ENCODE assay signal across 28 cellular contexts in genomic region chr5:147751-148150, GRCh38. TPM values are rescaled to one million over a fixed set of nuclear protein-coding genes. Genes with fewer than 3 reads are reported as not detected.
DNase-seq lines count a peak whose midpoint lies in the region; FAIRE-seq and TF ChIP-seq lines count a peak whose summit lies in the region.
"Had no signal": no experiment of that assay in that cellular context is flagged by ENCODE, and none has a peak within 500 bp of the region (broad histone marks: within the 10 kb centered on the region; RNA-seq: fewer than 3 reads in every experiment).

No MANE protein-coding gene starts in this region.

- H3K4me3 Mint-ChIP-seq in endothelial cell (ENCODE audit: unreplicated experiment) (peak overlapping the region; percentile 61), HFFc6 (no peak overlapping the region)
- H3K4me3 Mint-ChIP-seq: CD4-positive, alpha-beta T cell; T-cell had no signal

- peak; percentile 64 for DNase-seq in NCI-H748 (lab: John Stamatoyannopoulos, UW; ENCODE audit: unreplicated experiment)
- no peak for DNase-seq in NCI-H748 treated with DMSO at 0.1 percent for 48 hours (lab: John Stamatoyannopoulos, UW)
- DNase-seq in HTR-8/SVneo (ENCODE audit: insufficient read length, low spot score): no peak
- DNase-seq in endothelial cell (ENCODE audit: low spot score): no peak
- no peak for DNase-seq in urothelium cell line (ENCODE audit: low spot score)
- DNase-seq in NCI-H524 (lab: John Stamatoyannopoulos, UW): no peak
- DNase-seq in HFFc6: no peak
- DNase-seq: AML-193; CD4-positive, alpha-beta T cell; DMS79; EL; GDM1; IMR-90; MM.1S; NCI-H1048; NCI-H1436; NCI-H187; NCI-H2081 treated with DMSO at 0.1 percent for 48 hours; NCI-H226; NCI-H510A; NCI-H774; SHP77; T-cell had no signal

- H3K36me3 Mint-ChIP-seq in endothelial cell (ENCODE audit: low read depth, unreplicated experiment): peaks cover 9% of the 10 kb centered on the region
- H3K36me3 Mint-ChIP-seq in HFFc6 (ENCODE audit: low read depth): peaks cover 30% of the 10 kb centered on the region

- FAIRE-seq in HTR-8/SVneo (lab: Jason Lieb, UNC) (peak; percentile 55), urothelium cell line (lab: Jason Lieb, UNC) (peak; percentile 87)
- FAIRE-seq: A549, GM12878 had no signal

- no peaks in the 10 kb centered on the region for H3K4me1 Mint-ChIP-seq in endothelial cell (ENCODE audit: unreplicated experiment)
- H3K4me1 Mint-ChIP-seq in HFFc6 (ENCODE audit: low read depth): peaks cover 34% of the 10 kb centered on the region
- H3K4me1 Mint-ChIP-seq: T-cell had no signal

- H3K9me3 Mint-ChIP-seq in endothelial cell (ENCODE audit: unreplicated experiment) (peaks cover 5% of the 10 kb centered on the region), HFFc6 (peaks cover 37% of the 10 kb centered on the region)

- TF ChIP-seq CTCF in endothelial cell (IDR thresholded peaks at IDR 0.05; ENCODE audit: unreplicated experiment): no peak
- no peak for TF ChIP-seq CTCF in HFFc6 (IDR thresholded peaks at IDR 0.05)

- H3K27ac Mint-ChIP-seq in endothelial cell (ENCODE audit: unreplicated experiment) (no peak overlapping the region), HFFc6 (no peak overlapping the region)
- H3K27ac Mint-ChIP-seq: CD4-positive, alpha-beta T cell; T-cell had no signal

- peaks cover 10% of the 10 kb centered on the region for H3K27me3 Mint-ChIP-seq in endothelial cell (ENCODE audit: unreplicated experiment)
- peaks cover 22% of the 10 kb centered on the region for H3K27me3 Mint-ChIP-seq in HFFc6 (ENCODE audit: insufficient read depth)

RNA-seq across cellular contexts. Expression of gene LRRC14B, which starts 43.5 kb away (rescaled TPM):
- total RNA-seq in endothelial cell (ENCODE audit: unreplicated experiment): not detected
- not detected for total RNA-seq in HFFc6 (2021; fragmentation: NEBNext Ultra II Directional; extraction: Animal tissue kit (Norgen Biotek cat#: 25700))
- total RNA-seq: H4; IMR-90; SK-MEL-5; T-cell; T-helper 2 cell treated with Interferon-gamma antibody and Interleukin-4, amounts not matched to agents 100 ng/mL and 5 ng/mL, for 36 hours had no signal

RNA-seq across cellular contexts. Expression of gene PLEKHG4B, which starts 55.8 kb away (rescaled TPM):
- total RNA-seq in endothelial cell (ENCODE audit: unreplicated experiment): 6.8 TPM
- total RNA-seq in HFFc6 (2021; fragmentation: NEBNext Ultra II Directional; extraction: Animal tissue kit (Norgen Biotek cat#: 25700)): 1 to 10 TPM in 4 of 6 experiments, under 1 TPM in 2; 0.66 to 4.3 (median 3.9) TPM
- total RNA-seq: T-helper 2 cell treated with Interferon-gamma antibody and Interleukin-4, amounts not matched to agents 100 ng/mL and 5 ng/mL, for 36 hours had no signal
